Comparison of ENCODE assay signal across 11 cellular contexts in the genomic region with DNA sequence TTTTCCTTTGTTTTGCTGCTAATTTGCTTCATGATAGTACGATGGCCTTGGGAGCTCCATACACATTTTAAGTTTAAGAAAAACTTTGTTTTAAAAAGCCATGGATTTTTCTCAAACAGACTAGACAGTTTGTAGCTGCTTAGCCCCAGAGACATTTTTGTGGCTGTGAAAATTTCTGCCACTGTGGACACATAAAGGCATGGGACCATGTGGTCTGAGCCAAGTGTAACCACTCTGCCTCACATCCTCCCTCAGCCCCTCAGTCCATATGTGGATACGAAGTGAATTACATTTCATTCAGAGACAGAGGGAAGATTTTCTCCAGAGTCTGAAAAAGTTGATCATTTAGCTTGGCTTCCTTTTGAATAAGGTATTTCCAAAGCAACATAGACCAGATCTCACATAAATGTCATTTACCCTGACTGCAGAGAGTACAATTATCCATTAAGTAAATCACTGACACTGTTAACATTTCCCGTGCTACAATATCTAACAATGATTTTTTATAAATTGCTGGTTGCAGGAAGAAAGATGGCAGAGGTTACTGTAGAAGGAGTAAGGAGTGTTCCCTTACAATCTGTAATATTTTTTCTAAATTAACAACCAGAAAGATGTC.
DNase-seq lines count a peak whose midpoint lies in the region; ATAC-seq and TF ChIP-seq lines count a peak whose summit lies in the region.
"Had no signal": no experiment of that assay in that cellular context is flagged by ENCODE, and none has a peak within 500 bp of the region (broad histone marks: within the 10 kb centered on the region; RNA-seq: fewer than 3 reads in every experiment).

No MANE protein-coding gene starts in this region.

- no peak for TF ChIP-seq EP300 in suprapubic skin (IDR thresholded peaks at IDR 0.05)

- TF ChIP-seq CTCF in HFF-Myc (IDR thresholded peaks at IDR 0.05; ENCODE audit: low read depth, low read length, missing control alignments) = no peak
- TF ChIP-seq CTCF in suprapubic skin (IDR thresholded peaks at IDR 0.05) = no peak

- H3K4me3 Mint-ChIP-seq in activated T-helper 2 cell treated with anti-CD3 and anti-CD28 coated beads, Interferon-gamma antibody, Interleukin-2, Interleukin-4, amounts not matched to agents 10 μg/mL and 5 μg/mL and 100 μg/mL, durations not matched to agents 14 hours and 24 hours and 36 hours (ENCODE audit: low read depth) = no peak overlapping the region

- DNase-seq in HFF-Myc (ENCODE audit: extremely low read depth, low read depth) (peak; percentile 16), astrocyte of the hippocampus (ENCODE audit: low read depth, low spot score) (peak; percentile 82), lung microvascular endothelial cell (ENCODE audit: low read depth in 2 of 2) (peak; percentile 62 to 69), suprapubic skin (ENCODE audit: low spot score in 2 of 2) (no peak), NCI-H748 treated with DMSO at 0.1 percent for 48 hours (lab: John Stamatoyannopoulos, UW) (no peak), NCI-H146 (lab: John Stamatoyannopoulos, UW) (no peak)
- no peak for DNase-seq in activated T-helper 2 cell treated with anti-CD3 and anti-CD28 coated beads, Interferon-gamma antibody, Interleukin-2, Interleukin-4, amounts not matched to agents 10 μg/mL and 5 μg/mL and 100 μg/mL, durations not matched to agents 14 hours and 24 hours and 36 hours (ENCODE audit: low spot score)
- DNase-seq: COR-L47; SIG-M5; stimulated activated CD4-positive, alpha-beta T cell treated with anti-CD3 and anti-CD28 coated beads, Interleukin-1b, Interleukin-23, amount 100 ng/mL, for 48 hours had no signal

- intact Hi-C loops in activated T-helper 2 cell treated with anti-CD3 and anti-CD28 coated beads, Interferon-gamma antibody, Interleukin-2, Interleukin-4, amounts not matched to agents 10 μg/mL and 5 μg/mL and 100 μg/mL, durations not matched to agents 14 hours and 24 hours and 36 hours (cut with micrococcal nuclease) = no loop called here

- no peaks in the 10 kb centered on the region for H3K36me3 Mint-ChIP-seq in activated T-helper 2 cell treated with anti-CD3 and anti-CD28 coated beads, Interferon-gamma antibody, Interleukin-2, Interleukin-4, amounts not matched to agents 10 μg/mL and 5 μg/mL and 100 μg/mL, durations not matched to agents 14 hours and 24 hours and 36 hours (ENCODE audit: low read depth)

- H3K4me1 ChIP-seq in suprapubic skin = peaks cover 19% of the 10 kb centered on the region

- ATAC-seq in HG02623 (IDR thresholded peaks at IDR 0.05; ENCODE audit: unreplicated experiment) = no peak

- TF ChIP-seq POLR2A in suprapubic skin (IDR thresholded peaks at IDR 0.05) = no peak

- H3K27ac ChIP-seq in suprapubic skin = peak overlapping the region; percentile 67

- no peaks in the 10 kb centered on the region for H3K4me1 Mint-ChIP-seq in activated T-helper 2 cell treated with anti-CD3 and anti-CD28 coated beads, Interferon-gamma antibody, Interleukin-2, Interleukin-4, amounts not matched to agents 10 μg/mL and 5 μg/mL and 100 μg/mL, durations not matched to agents 14 hours and 24 hours and 36 hours (ENCODE audit: low read depth)

- H3K4me3 ChIP-seq in HFF-Myc (replicated peaks; ENCODE audit: low read depth, low read length) (peak overlapping the region; percentile 2), suprapubic skin (no peak overlapping the region)

- no peak overlapping the region for H3K27ac Mint-ChIP-seq in activated T-helper 2 cell treated with anti-CD3 and anti-CD28 coated beads, Interferon-gamma antibody, Interleukin-2, Interleukin-4, amounts not matched to agents 10 μg/mL and 5 μg/mL and 100 μg/mL, durations not matched to agents 14 hours and 24 hours and 36 hours

- no peaks in the 10 kb centered on the region for H3K9me3 Mint-ChIP-seq in activated T-helper 2 cell treated with anti-CD3 and anti-CD28 coated beads, Interferon-gamma antibody, Interleukin-2, Interleukin-4, amounts not matched to agents 10 μg/mL and 5 μg/mL and 100 μg/mL, durations not matched to agents 14 hours and 24 hours and 36 hours

- no peaks in the 10 kb centered on the region for H3K36me3 ChIP-seq in suprapubic skin

- no peaks in the 10 kb centered on the region for H3K27me3 Mint-ChIP-seq in activated T-helper 2 cell treated with anti-CD3 and anti-CD28 coated beads, Interferon-gamma antibody, Interleukin-2, Interleukin-4, amounts not matched to agents 10 μg/mL and 5 μg/mL and 100 μg/mL, durations not matched to agents 14 hours and 24 hours and 36 hours (ENCODE audit: low read depth)

- H3K27me3 ChIP-seq in suprapubic skin = no peaks in the 10 kb centered on the region

- no peaks in the 10 kb centered on the region for H3K9me3 ChIP-seq in suprapubic skin

- 70% methylated on average over 3 of the region's 3 CpGs for WGBS in suprapubic skin

Comparison
In these comparisons a context has a peak if more than half of its experiments do, and no peak if none do; other contexts are left out.
1. DNase-seq: peak in HFF-Myc (single experiment), astrocyte of the hippocampus (single experiment) and lung microvascular endothelial cell (2 of 2); none in suprapubic skin (0 of 2), activated T-helper 2 cell treated with anti-CD3 and anti-CD28 coated beads, Interferon-gamma antibody, Interleukin-2, Interleukin-4, amounts not matched to agents 10 μg/mL and 5 μg/mL and 100 μg/mL, durations not matched to agents 14 hours and 24 hours and 36 hours (single experiment), NCI-H748 treated with DMSO at 0.1 percent for 48 hours (single experiment) and NCI-H146 (single experiment).